9 cellular contexts compared by ENCODE assay signal in the genomic region with DNA sequence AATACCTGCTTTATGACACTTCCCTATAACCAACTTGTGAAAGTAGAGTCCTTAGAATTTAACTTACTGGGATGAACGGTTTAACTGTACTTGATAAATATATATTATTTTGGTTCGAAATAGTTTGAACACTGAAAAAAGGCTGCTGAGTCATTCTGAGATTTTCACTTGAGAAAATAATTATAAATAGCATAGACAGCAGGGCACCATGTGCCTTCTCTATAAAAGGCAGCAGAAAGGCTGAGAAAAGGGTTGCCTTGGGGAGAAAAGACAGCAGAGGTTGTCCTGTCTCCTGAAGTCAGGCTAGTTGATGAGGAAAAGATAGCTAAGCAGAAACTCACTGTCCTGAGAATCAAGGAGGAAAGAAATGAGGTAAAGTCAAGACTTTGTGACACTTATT.
A peak's percentile ranks its signal among the peaks of the same experiment; 100 is the strongest.
DNase-seq lines count a peak whose midpoint lies in the region; ATAC-seq lines count a peak whose summit lies in the region.
"Had no signal": no experiment of that assay in that cellular context is flagged by ENCODE, and none has a peak within 500 bp of the region (broad histone marks: within the 10 kb centered on the region; RNA-seq: fewer than 3 reads in every experiment).

No MANE protein-coding gene starts in this region.

- DNase-seq in foreskin melanocyte (peak; percentile 71), NCI-H345 treated with DMSO at 0.1 percent for 48 hours (lab: John Stamatoyannopoulos, UW; ENCODE audit: unreplicated experiment) (no peak), cortex of kidney (lab: John Stamatoyannopoulos, UW) (no peak), NCI-H146 treated with DMSO at 0.1 percent for 48 hours (lab: John Stamatoyannopoulos, UW; ENCODE audit: unreplicated experiment) (no peak)
- DNase-seq in activated effector memory CD4-positive, alpha-beta T cell treated with anti-CD3 and anti-CD28 coated beads, Interleukin-2, amount 50 U/mL, for 16 hours: no peak
- DNase-seq: COR-L47 had no signal

- ATAC-seq in GM18511 (IDR thresholded peaks at IDR 0.05; ENCODE audit: unreplicated experiment) (peak; percentile 86), GM21737 (IDR thresholded peaks at IDR 0.05; ENCODE audit: unreplicated experiment) (peak; percentile 81), HG03460 (IDR thresholded peaks at IDR 0.05; ENCODE audit: unreplicated experiment) (peak; percentile 87)
